23 cellular contexts compared by ENCODE assay signal in genomic region chr5:167219296-167219695, GRCh38.
"Had no signal": no experiment of that assay in that cellular context is flagged by ENCODE, and none has a peak within 500 bp of the region (broad histone marks: within the 10 kb centered on the region; RNA-seq: fewer than 3 reads in every experiment).

No MANE protein-coding gene starts in this region.

- DNase-seq: dorsolateral prefrontal cortex; effector CD4-positive, alpha-beta T cell; hypothalamus; left cardiac atrium; left lung; mesenchymal stem cell; midbrain; naive thymus-derived CD4-positive, alpha-beta T cell; occipital lobe; ovary; posterior cingulate gyrus; psoas muscle; right cardiac atrium; spleen; stimulated activated CD4-positive, alpha-beta T cell treated with anti-CD3 and anti-CD28 coated beads, Interleukin-4, amount 100 ng/mL, for 4 hours; stimulated activated naive CD8-positive, alpha-beta T cell treated with anti-CD3 and anti-CD28 coated beads, Interleukin-15, Interleukin-2, amounts not matched to agents 100 U/mL and 50 U/mL, for 24 hours; substantia nigra; testis; tibial artery had no signal

- ATAC-seq: left cardiac atrium; left lung; naive thymus-derived CD4-positive, alpha-beta T cell; psoas muscle; right cardiac atrium; stimulated activated memory B cell treated with anti-CD40 and anti-IgM and Interleukin-4, amounts not matched to agents 10 μg/mL and 1 μg/mL and 100 μg/mL, for 72 hours; stimulated activated naive CD8-positive, alpha-beta T cell treated with anti-CD3 and anti-CD28 coated beads, Interleukin-15, Interleukin-2, amounts not matched to agents 100 U/mL and 50 U/mL, for 24 hours had no signal

- H3K36me3 Mint-ChIP-seq: naive thymus-derived CD4-positive, alpha-beta T cell; stimulated activated memory B cell treated with anti-CD40 and anti-IgM and Interleukin-4, amounts not matched to agents 10 μg/mL and 1 μg/mL and 100 μg/mL, for 72 hours; type B pancreatic cell had no signal

- H3K27ac ChIP-seq: dorsolateral prefrontal cortex, left lung, ovary, psoas muscle, skin epidermis, spleen, testis, tibial artery had no signal

- H3K4me3 Mint-ChIP-seq: naive thymus-derived CD4-positive, alpha-beta T cell; nephron; stimulated activated memory B cell treated with anti-CD40 and anti-IgM and Interleukin-4, amounts not matched to agents 10 μg/mL and 1 μg/mL and 100 μg/mL, for 72 hours; type B pancreatic cell had no signal

- H3K9me3 ChIP-seq: left lung, ovary, psoas muscle, spleen, testis, tibial artery had no signal

- H3K9me3 Mint-ChIP-seq: type B pancreatic cell had no signal

- H3K4me3 ChIP-seq: dorsolateral prefrontal cortex, left lung, ovary, psoas muscle, skin epidermis, spleen, testis, tibial artery had no signal

- H3K27me3 ChIP-seq: dorsolateral prefrontal cortex, left lung, ovary, spleen, testis, tibial artery had no signal

- H3K36me3 ChIP-seq: left lung, ovary, spleen, tibial artery had no signal

- H3K4me1 Mint-ChIP-seq: naive thymus-derived CD4-positive, alpha-beta T cell; stimulated activated memory B cell treated with anti-CD40 and anti-IgM and Interleukin-4, amounts not matched to agents 10 μg/mL and 1 μg/mL and 100 μg/mL, for 72 hours had no signal

- H3K4me1 ChIP-seq: left lung, psoas muscle, spleen, testis, tibial artery had no signal

- H3K27ac Mint-ChIP-seq: naive thymus-derived CD4-positive, alpha-beta T cell; nephron; stimulated activated memory B cell treated with anti-CD40 and anti-IgM and Interleukin-4, amounts not matched to agents 10 μg/mL and 1 μg/mL and 100 μg/mL, for 72 hours; type B pancreatic cell had no signal

- H3K27me3 Mint-ChIP-seq: naive thymus-derived CD4-positive, alpha-beta T cell; stimulated activated memory B cell treated with anti-CD40 and anti-IgM and Interleukin-4, amounts not matched to agents 10 μg/mL and 1 μg/mL and 100 μg/mL, for 72 hours; type B pancreatic cell had no signal
